In the genomic region with DNA sequence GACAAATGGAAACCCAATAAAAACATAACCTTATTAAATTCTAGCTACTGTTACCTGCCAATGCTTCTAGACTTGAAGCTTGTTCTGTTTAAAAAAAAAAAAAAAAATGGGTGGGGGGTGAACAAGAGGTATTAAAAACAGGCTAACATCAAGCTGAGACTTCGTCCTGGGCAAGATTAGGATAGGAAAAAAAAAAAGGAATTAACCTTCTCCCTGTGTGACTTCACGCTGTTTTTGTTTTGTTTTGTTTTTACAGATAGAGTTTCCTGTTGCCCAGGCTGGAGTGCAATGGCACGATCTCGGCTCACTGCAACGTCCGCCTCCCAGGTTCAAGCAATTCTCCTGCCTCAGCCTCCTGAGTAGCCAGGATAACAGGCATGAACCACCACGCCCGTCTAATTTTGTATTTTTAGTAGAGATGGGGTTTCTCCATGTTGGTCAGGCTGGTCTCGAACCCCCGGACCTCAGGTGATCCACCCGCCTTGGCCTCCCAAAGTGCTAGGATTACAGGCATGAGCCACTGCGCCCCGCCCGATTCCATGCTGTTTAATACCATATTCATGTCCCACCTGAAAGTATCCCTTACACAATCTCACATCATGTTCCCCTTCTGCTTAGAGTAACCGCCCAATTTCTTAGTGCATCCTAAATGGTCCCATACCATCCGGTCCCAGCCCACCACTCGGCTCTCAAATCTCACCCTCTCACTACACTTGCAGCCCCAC, we compare ENCODE assay signal across 1 cellular context.
TF ChIP-seq lines count a peak whose summit lies in the region.

No MANE protein-coding gene starts in this region.

TF ChIP-seq in HepG2, 621 proteins besides CTCF, POLR2A, EP300 and RAD21 (continued from another document):
- TF ChIP-seq RERE (CRISPR knock-in tag; IDR thresholded peaks at IDR 0.05; ENCODE audit: low read depth): no peak
- TF ChIP-seq ZBTB38 (CRISPR knock-in tag; IDR thresholded peaks at IDR 0.05): peak; percentile 93
- TF ChIP-seq MXD1 (CRISPR knock-in tag; IDR thresholded peaks at IDR 0.05): no peak
- TF ChIP-seq, protein P1, sequence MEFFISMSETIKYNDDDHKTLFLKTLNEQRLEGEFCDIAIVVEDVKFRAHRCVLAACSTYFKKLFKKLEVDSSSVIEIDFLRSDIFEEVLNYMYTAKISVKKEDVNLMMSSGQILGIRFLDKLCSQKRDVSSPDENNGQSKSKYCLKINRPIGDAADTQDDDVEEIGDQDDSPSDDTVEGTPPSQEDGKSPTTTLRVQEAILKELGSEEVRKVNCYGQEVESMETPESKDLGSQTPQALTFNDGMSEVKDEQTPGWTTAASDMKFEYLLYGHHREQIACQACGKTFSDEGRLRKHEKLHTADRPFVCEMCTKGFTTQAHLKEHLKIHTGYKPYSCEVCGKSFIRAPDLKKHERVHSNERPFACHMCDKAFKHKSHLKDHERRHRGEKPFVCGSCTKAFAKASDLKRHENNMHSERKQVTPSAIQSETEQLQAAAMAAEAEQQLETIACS (CRISPR knock-in tag; IDR thresholded peaks at IDR 0.05): no peak
- TF ChIP-seq HINFP (CRISPR knock-in tag; IDR thresholded peaks at IDR 0.05; ENCODE audit: low read depth): 0 out of 2 replicates have a peak, but pooled peaks have one; percentile 25
- TF ChIP-seq ZNF83 (CRISPR knock-in tag; IDR thresholded peaks at IDR 0.05; ENCODE audit: borderline replicate concordance): no peak
- TF ChIP-seq, protein P2, sequence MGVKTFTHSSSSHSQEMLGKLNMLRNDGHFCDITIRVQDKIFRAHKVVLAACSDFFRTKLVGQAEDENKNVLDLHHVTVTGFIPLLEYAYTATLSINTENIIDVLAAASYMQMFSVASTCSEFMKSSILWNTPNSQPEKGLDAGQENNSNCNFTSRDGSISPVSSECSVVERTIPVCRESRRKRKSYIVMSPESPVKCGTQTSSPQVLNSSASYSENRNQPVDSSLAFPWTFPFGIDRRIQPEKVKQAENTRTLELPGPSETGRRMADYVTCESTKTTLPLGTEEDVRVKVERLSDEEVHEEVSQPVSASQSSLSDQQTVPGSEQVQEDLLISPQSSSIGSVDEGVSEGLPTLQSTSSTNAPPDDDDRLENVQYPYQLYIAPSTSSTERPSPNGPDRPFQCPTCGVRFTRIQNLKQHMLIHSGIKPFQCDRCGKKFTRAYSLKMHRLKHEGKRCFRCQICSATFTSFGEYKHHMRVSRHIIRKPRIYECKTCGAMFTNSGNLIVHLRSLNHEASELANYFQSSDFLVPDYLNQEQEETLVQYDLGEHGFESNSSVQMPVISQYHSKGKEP (CRISPR knock-in tag; IDR thresholded peaks at IDR 0.05): no peak
- TF ChIP-seq ZNF24 (IDR thresholded peaks at IDR 0.05): no peak
- no peak for TF ChIP-seq ZNF550 (CRISPR knock-in tag; IDR thresholded peaks at IDR 0.05; ENCODE audit: borderline replicate concordance)
- TF ChIP-seq KIAA2018 (CRISPR knock-in tag; IDR thresholded peaks at IDR 0.05; ENCODE audit: borderline replicate concordance): no peak
- TF ChIP-seq NRL (CRISPR knock-in tag; IDR thresholded peaks at IDR 0.05; ENCODE audit: borderline replicate concordance): 0 out of 2 replicates have a peak, but pooled peaks have one; percentile 44
- TF ChIP-seq TEAD3 (CRISPR knock-in tag; optimal IDR thresholded peaks at IDR 0.05; ENCODE audit: borderline replicate concordance): peak; percentile 11
- no peak for TF ChIP-seq TARDBP (CRISPR knock-in tag; IDR thresholded peaks at IDR 0.05)
- no peak for TF ChIP-seq MAFG (CRISPR knock-in tag; IDR thresholded peaks at IDR 0.05)
- no peak for TF ChIP-seq MEIS2 (CRISPR knock-in tag; IDR thresholded peaks at IDR 0.05)
TF ChIP-seq in HepG2: peak in this region for 16.
